Comparison of ENCODE assay signal across 8 cellular contexts in the genomic region with DNA sequence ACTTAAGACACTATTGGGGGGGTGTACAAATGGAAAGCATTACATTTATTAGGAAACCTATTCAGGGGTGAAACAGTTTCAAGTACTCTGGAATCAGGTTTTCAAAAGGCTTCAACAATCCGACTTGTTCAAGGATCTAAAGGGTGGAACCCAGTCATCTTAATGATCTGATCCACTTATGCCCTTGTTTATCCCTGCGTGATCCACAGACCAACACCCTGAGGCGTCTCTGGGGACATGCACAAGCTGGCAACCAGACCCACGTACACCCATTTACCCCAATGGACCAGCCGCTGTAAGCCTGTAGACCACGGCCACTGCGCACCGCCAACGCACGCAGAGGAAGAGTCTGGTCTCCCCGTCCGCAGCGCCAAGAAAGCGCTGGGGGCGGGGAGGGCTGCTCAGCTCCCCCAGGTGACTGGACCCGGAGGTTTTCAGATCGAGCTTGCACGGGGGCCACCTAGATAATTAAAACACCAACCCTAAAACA. TPM values are rescaled to one million over a fixed set of nuclear protein-coding genes. Genes with fewer than 3 reads are reported as not detected.
DNase-seq lines count a peak whose midpoint lies in the region; ATAC-seq and TF ChIP-seq lines count a peak whose summit lies in the region.

No MANE protein-coding gene starts in this region.

- POLR2A ChIA-PET in A673 (lab: Charles Lee; ENCODE audit: low non-redundant PET), result interaction anchor here (0.6 kb wide), 1 partner anchor 40 kb away, joined by 9 read pairs; no protein-coding TSS in a partner anchor

- H3K4me2 ChIP-seq in skeletal muscle satellite cell (ENCODE audit: low read length), result peak overlapping the region; percentile 98

- H3K36me3 ChIP-seq in A673 (ENCODE audit: insufficient read depth, low read length, poor library complexity, severe bottlenecking), result peaks cover 58% of the 10 kb centered on the region
- peaks cover 57% of the 10 kb centered on the region for H3K36me3 ChIP-seq in skeletal muscle satellite cell (ENCODE audit: insufficient read depth, low read length)

- peak in 1 of 2 donors; percentile 3 for ATAC-seq in right cardiac atrium
- ATAC-seq in GM18502 (IDR thresholded peaks at IDR 0.05; ENCODE audit: poor library complexity, unreplicated experiment), result no peak

- no peaks in the 10 kb centered on the region for H3K27me3 ChIP-seq in A673 (replicated peaks; ENCODE audit: insufficient read depth, low read depth, low read length, poor library complexity)
- no peaks in the 10 kb centered on the region for H3K27me3 ChIP-seq in right cardiac atrium (ENCODE audit: control insufficient read depth, insufficient read depth)
- H3K27me3 ChIP-seq in skeletal muscle satellite cell (ENCODE audit: control insufficient read depth, insufficient read depth, low read length), result no peaks in the 10 kb centered on the region

- TF ChIP-seq CTCF in A673 (conservative IDR thresholded peaks at IDR 0.05; ENCODE audit: low read depth, low read length), result no peak

- CTCF ChIA-PET in A673 (lab: Charles Lee), result no interaction called here

- H3K4me3 ChIP-seq in A673 (ENCODE audit: low read depth, low read length, poor library complexity, severe bottlenecking), result peak overlapping the region; percentile 53
- H3K4me3 ChIP-seq in right cardiac atrium (ENCODE audit: low read length), result peak overlapping the region; percentile 86
- H3K4me3 ChIP-seq in skeletal muscle satellite cell (ENCODE audit: low read length), result peak overlapping the region; percentile 87

- peaks cover 26% of the 10 kb centered on the region for H3K4me1 ChIP-seq in A673 (ENCODE audit: insufficient read depth, low read length, poor library complexity, severe bottlenecking)
- H3K4me1 ChIP-seq in right cardiac atrium (ENCODE audit: control insufficient read depth, insufficient read depth, low read length), result peaks cover 10% of the 10 kb centered on the region
- peaks cover 48% of the 10 kb centered on the region for H3K4me1 ChIP-seq in skeletal muscle satellite cell (ENCODE audit: control insufficient read depth, insufficient read depth, low read length)

- WGBS in right cardiac atrium, result 23% methylated on average over 18 of the region's 18 CpGs

- peak; percentile 55 for DNase-seq in A673 (ENCODE audit: low spot score)
- peak; percentile 16 for DNase-seq in HT1080 (ENCODE audit: low read depth)
- peak; percentile 16 for DNase-seq in activated T-helper 1 cell treated with Interleukin-2 at 50 U/mL for 16 hours (ENCODE audit: low read depth)
- DNase-seq in right cardiac atrium, result peak in 1 of 3 donors; percentile 37
- no peak for DNase-seq in SW 1271 (lab: John Stamatoyannopoulos, UW)
- DNase-seq in DMS153 treated with DMSO at 0.1 percent for 48 hours (lab: John Stamatoyannopoulos, UW; ENCODE audit: unreplicated experiment), result no peak

- H3K9me3 ChIP-seq in A673 (ENCODE audit: low read depth, low read length, poor library complexity, severe bottlenecking), result no peaks in the 10 kb centered on the region
- H3K9me3 ChIP-seq in right cardiac atrium (ENCODE audit: control insufficient read depth, low read length), result no peaks in the 10 kb centered on the region
- H3K9me3 ChIP-seq in skeletal muscle satellite cell (replicated peaks; ENCODE audit: low read length), result no peaks in the 10 kb centered on the region

- no TSS peak for BruUV-seq in A673 (replicated peaks; lab: Mats Ljungman, UMichigan)

- intact Hi-C loops in A673 (cut with micrococcal nuclease; ENCODE audit: unreplicated experiment) (no loop called here), right cardiac atrium (cut with DNase I) (loop anchor here in 1 of 4 donors (5.0 kb wide), 1 partner anchor 42 kb away; a partner anchor contains a TSS)

- H3K27ac ChIP-seq in A673 (ENCODE audit: low read depth, low read length, poor library complexity, severe bottlenecking), result peak overlapping the region; percentile 91
- H3K27ac ChIP-seq in right cardiac atrium (ENCODE audit: low read length), result peak overlapping the region; percentile 88

- peak overlapping the region; percentile 88 for H3K9ac ChIP-seq in skeletal muscle satellite cell (ENCODE audit: low read depth, low read length)

RNA-seq across cellular contexts. Expression of a gene that starts 13.4 kb away (rescaled TPM):
- 265 and 277 TPM in 2 replicates for total RNA-seq in A673 (2021)
- total RNA-seq in HT1080 (2014; rRNA removed; shearing (Covaris generic)), result 325 and 365 TPM in 2 replicates
- polyA plus RNA-seq in HT1080 (2015; cell fraction: cytosol; rRNA removed), result 216 and 231 TPM in 2 replicates
- 289 and 314 TPM in 2 replicates for polyA plus RNA-seq in HT1080 (2015; cell fraction: nucleus; rRNA removed)
- total RNA-seq in right cardiac atrium, result 10 to 100 TPM; 67.2 to 93.4 (median 77.2) TPM
- 41.6 TPM for polyA plus RNA-seq in right cardiac atrium
- total RNA-seq in skeletal muscle satellite cell (2012; rRNA removed), result 187 and 212 TPM in 2 replicates

RNA-seq across cellular contexts. Expression of a gene that starts 24.2 kb away (rescaled TPM):
- total RNA-seq in A673 (2021) (not detected in 2 replicates), right cardiac atrium (not detected)
- total RNA-seq in HT1080 (2014; rRNA removed; shearing (Covaris generic)), result not detected in 2 replicates
- polyA plus RNA-seq in HT1080 (2015; cell fraction: cytosol; rRNA removed), result not detected in 2 replicates
- not detected in 2 replicates for polyA plus RNA-seq in HT1080 (2015; cell fraction: nucleus; rRNA removed)
- not detected for polyA plus RNA-seq in right cardiac atrium
- total RNA-seq in skeletal muscle satellite cell (2012; rRNA removed), result not detected in 2 replicates

RNA-seq across cellular contexts. Expression of a gene that starts 41.3 kb away (rescaled TPM):
- total RNA-seq in A673 (2021), result 1.3 and 2.8 TPM in 2 replicates
- total RNA-seq in HT1080 (2014; rRNA removed; shearing (Covaris generic)), result 1.0 and 1.4 TPM in 2 replicates
- 1.2 TPM in 2 replicates for polyA plus RNA-seq in HT1080 (2015; cell fraction: cytosol; rRNA removed)
- polyA plus RNA-seq in HT1080 (2015; cell fraction: nucleus; rRNA removed), result 0.49 and 0.57 TPM in 2 replicates
- 1 to 10 TPM; 3.0 to 4.0 (median 3.4) TPM for total RNA-seq in right cardiac atrium
- polyA plus RNA-seq in right cardiac atrium, result 4.2 TPM
- 2.8 and 3.5 TPM in 2 replicates for total RNA-seq in skeletal muscle satellite cell (2012; rRNA removed)

Comparison
In these comparisons a context has a peak if more than half of its experiments do, and no peak if none do; other contexts are left out.
1. DNase-seq: peak in A673 (single experiment), HT1080 (single experiment) and activated T-helper 1 cell treated with Interleukin-2 at 50 U/mL for 16 hours (single experiment); none in SW 1271 (0 of 2) and DMS153 treated with DMSO at 0.1 percent for 48 hours (single experiment).
2. Peak in every context shown above with its lines, with median percentiles within 50 percentile points of each other: H3K4me3 ChIP-seq.